ENCODE assay signal across 18 cellular contexts in the genomic region with DNA sequence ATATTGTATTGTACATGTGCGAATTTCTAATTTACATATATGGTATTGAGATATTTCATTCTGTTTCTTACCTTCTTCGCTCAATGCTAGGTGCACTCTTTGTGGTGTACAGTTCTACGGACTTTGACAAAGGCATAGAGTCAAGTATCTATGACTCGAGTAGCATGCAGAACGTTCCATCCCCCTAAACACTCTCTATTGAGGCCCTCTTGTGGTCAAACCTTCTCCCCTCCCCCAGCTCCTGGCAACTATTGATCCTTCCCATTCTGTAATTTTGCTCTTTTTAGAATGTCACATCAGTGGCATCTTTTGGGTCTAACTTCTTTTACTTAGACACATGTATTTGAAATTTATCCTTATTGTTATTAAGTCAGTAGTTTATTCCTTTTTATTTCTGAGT. TPM values are rescaled to one million over a fixed set of nuclear protein-coding genes. Genes with fewer than 3 reads are reported as not detected.
DNase-seq lines count a peak whose midpoint lies in the region; ATAC-seq, FAIRE-seq and TF ChIP-seq lines count a peak whose summit lies in the region.
"Had no signal": no experiment of that assay in that cellular context is flagged by ENCODE, and none has a peak within 500 bp of the region (broad histone marks: within the 10 kb centered on the region; RNA-seq: fewer than 3 reads in every experiment).

No MANE protein-coding gene starts in this region.

- no peak for TF ChIP-seq POLR2A in K562 (conservative IDR thresholded peaks at IDR 0.05)
- TF ChIP-seq POLR2A in adrenal gland (IDR thresholded peaks at IDR 0.05) = no peak

- FAIRE-seq in K562 (lab: Jason Lieb, UNC) = no peak

- intact Hi-C loops in K562 (cut with micrococcal nuclease) = no loop called here
- intact Hi-C loops in adrenal gland (cut with DNase I) = no loop called here

- no peaks in the 10 kb centered on the region for H3K9me3 Mint-ChIP-seq in activated naive CD8-positive, alpha-beta T cell (ENCODE audit: low read depth)
- peaks cover 14% of the 10 kb centered on the region for H3K9me3 Mint-ChIP-seq in activated naive CD8-positive, alpha-beta T cell treated with anti-CD3 and anti-CD28 coated beads, Interleukin-2, amount 50 U/mL, for 24 hours
- H3K9me3 Mint-ChIP-seq in progenitor cell of endocrine pancreas (ENCODE audit: low read depth) = peaks cover 8% of the 10 kb centered on the region
- H3K9me3 Mint-ChIP-seq: effector memory CD8-positive, alpha-beta T cell had no signal

- no peak overlapping the region for H3K27ac ChIP-seq in K562 (ENCODE audit: extremely low read depth, low read depth, low read length)
- no peak overlapping the region for H3K27ac ChIP-seq in adrenal gland
- H3K27ac ChIP-seq: sigmoid colon, SJSA1 had no signal

- 6% methylated on average over 5 of the region's 5 CpGs for WGBS in K562 (ENCODE audit: insufficient coverage, low coverage, missing lambda C conversion rate)
- 53 to 58% (median 56%) methylated on average over 5 of the region's 5 CpGs for WGBS in adrenal gland, 4 donors

- TF ChIP-seq RAD21 in K562 (CRISPR knock-in tag; conservative IDR thresholded peaks at IDR 0.05 in 1 of 2, IDR thresholded peaks at IDR 0.05 in 1 of 2) = peak in 1 of 2 experiments; percentile 36; a peak in 2 of 4 replicates

- H3K9me3 ChIP-seq in K562 (replicated peaks; ENCODE audit: control insufficient read depth, insufficient read depth, low read depth, low read length) (no peaks in the 10 kb centered on the region), adrenal gland (replicated peaks in 1 of 3) (no peaks in the 10 kb centered on the region)

- H3K4me2 ChIP-seq in K562 (ENCODE audit: insufficient read depth, low read length) = no peak overlapping the region

- no peak for ATAC-seq in activated naive CD8-positive, alpha-beta T cell treated with anti-CD3 and anti-CD28 coated beads, Interleukin-2, amount 50 U/mL, for 24 hours
- ATAC-seq in K562 = peak; percentile 51; the same call in 2 of the 3 replicates
- ATAC-seq: activated T-cell treated with anti-CD3 and anti-CD28 coated beads, Interleukin-2, amount 50 U/mL, for 72 hours; effector memory CD8-positive, alpha-beta T cell; left lobe of liver; naive thymus-derived CD4-positive, alpha-beta T cell had no signal

- TF ChIP-seq CTCF in LNCAP (IDR thresholded peaks at IDR 0.05) (peak; percentile 24; the same call in 1 of the 2 replicates), K562 (IDR thresholded peaks at IDR 0.05 in 2 of 3, conservative IDR thresholded peaks at IDR 0.05 in 1 of 3; ENCODE audit: insufficient read depth in 2 of 3, low read depth in 1 of 3, low read length in 3 of 3) (peak; percentile 15 to 37 (median 36); a peak in 3 of 6 replicates), progenitor cell of endocrine pancreas (IDR thresholded peaks at IDR 0.05; ENCODE audit: unreplicated experiment) (peak; percentile 18), adrenal gland (IDR thresholded peaks at IDR 0.05) (no peak)

- no peaks in the 10 kb centered on the region for H3K79me2 ChIP-seq in K562 (ENCODE audit: control insufficient read depth, insufficient read depth, low read length)

- POLR2A ChIA-PET in K562 (lab: Yijun Ruan, JAX) = interaction anchor here (1.0 to 1.7 kb wide), 2 partner anchors 9 to 15 kb away, joined by 3 to 4 read pairs; no protein-coding TSS in a partner anchor

- no peaks in the 10 kb centered on the region for H4K20me1 ChIP-seq in K562 (replicated peaks; ENCODE audit: control insufficient read depth, insufficient read depth, low read length)

- H3K4me3 ChIP-seq in K562 (no peak overlapping the region), adrenal gland (no peak overlapping the region)
- H3K4me3 ChIP-seq: sigmoid colon, SJSA1 had no signal

- in situ Hi-C loops in K562 (cut with MboI) = no loop called here

- peaks cover 17% of the 10 kb centered on the region for H3K36me3 Mint-ChIP-seq in activated naive CD8-positive, alpha-beta T cell
- peaks cover 8% of the 10 kb centered on the region for H3K36me3 Mint-ChIP-seq in activated naive CD8-positive, alpha-beta T cell treated with anti-CD3 and anti-CD28 coated beads, Interleukin-2, amount 50 U/mL, for 24 hours (ENCODE audit: low read depth)
- H3K36me3 Mint-ChIP-seq in progenitor cell of endocrine pancreas (ENCODE audit: insufficient read depth) = no peaks in the 10 kb centered on the region

- H3K27me3 Mint-ChIP-seq in activated naive CD8-positive, alpha-beta T cell = no peaks in the 10 kb centered on the region
- no peaks in the 10 kb centered on the region for H3K27me3 Mint-ChIP-seq in activated naive CD8-positive, alpha-beta T cell treated with anti-CD3 and anti-CD28 coated beads, Interleukin-2, amount 50 U/mL, for 24 hours
- peaks cover 6% of the 10 kb centered on the region for H3K27me3 Mint-ChIP-seq in progenitor cell of endocrine pancreas
- H3K27me3 Mint-ChIP-seq: effector memory CD8-positive, alpha-beta T cell; naive thymus-derived CD4-positive, alpha-beta T cell had no signal

- no peaks in the 10 kb centered on the region for H3K36me3 ChIP-seq in K562 (ENCODE audit: control insufficient read depth, insufficient read depth, low read length)
- H3K36me3 ChIP-seq in adrenal gland (replicated peaks in 1 of 2) = no peaks in the 10 kb centered on the region
- H3K36me3 ChIP-seq: sigmoid colon, SJSA1 had no signal

- CTCF ChIA-PET in K562 (lab: Yijun Ruan, JAX; ENCODE audit: low intra/inter-chr PET ratio) = no interaction called here

- H2AFZ ChIP-seq in K562 (ENCODE audit: low read depth, low read length) = no peak overlapping the region

- no peak for DNase-seq in activated naive CD8-positive, alpha-beta T cell treated with anti-CD3 and anti-CD28 coated beads, Interleukin-2, amount 50 U/mL, for 24 hours
- DNase-seq in K562 (ENCODE audit: extremely low read depth in 1 of 4, low spot score in 3 of 4) = peak in 2 of 4 experiments; percentile 21 to 22
- no peak for DNase-seq in progenitor cell of endocrine pancreas (ENCODE audit: low spot score, unreplicated experiment)
- DNase-seq in adrenal gland = no peak
- no peak for DNase-seq in activated CD4-positive, alpha-beta T cell treated with anti-CD3 and anti-CD28 coated beads for 1 hour
- DNase-seq in activated gamma-delta T cell treated with Interleukin-2 at 50 U/mL for 16 hours = no peak
- DNase-seq: activated B cell treated with CpG ODN at 0.5 μM for 24 hours; activated T-cell treated with anti-CD3 and anti-CD28 coated beads, Interleukin-2, amount 50 U/mL, for 72 hours; effector memory CD8-positive, alpha-beta T cell; naive thymus-derived CD4-positive, alpha-beta T cell; NCI-H146; stimulated activated naive CD4-positive, alpha-beta T cell had no signal

- H3K4me3 Mint-ChIP-seq in activated naive CD8-positive, alpha-beta T cell = peak overlapping the region; percentile 0
- no peak overlapping the region for H3K4me3 Mint-ChIP-seq in activated naive CD8-positive, alpha-beta T cell treated with anti-CD3 and anti-CD28 coated beads, Interleukin-2, amount 50 U/mL, for 24 hours
- no peak overlapping the region for H3K4me3 Mint-ChIP-seq in progenitor cell of endocrine pancreas (ENCODE audit: low read depth)
- H3K4me3 Mint-ChIP-seq: activated B cell treated with CpG ODN at 0.5 μM for 24 hours; activated T-cell treated with anti-CD3 and anti-CD28 coated beads, Interleukin-2, amount 50 U/mL, for 72 hours; effector memory CD8-positive, alpha-beta T cell had no signal

- H3K4me1 Mint-ChIP-seq in activated naive CD8-positive, alpha-beta T cell (ENCODE audit: low read depth) = peaks cover 57% of the 10 kb centered on the region
- H3K4me1 Mint-ChIP-seq in activated naive CD8-positive, alpha-beta T cell treated with anti-CD3 and anti-CD28 coated beads, Interleukin-2, amount 50 U/mL, for 24 hours = peaks cover 57% of the 10 kb centered on the region
- no peaks in the 10 kb centered on the region for H3K4me1 Mint-ChIP-seq in progenitor cell of endocrine pancreas (ENCODE audit: low read depth)
- H3K4me1 Mint-ChIP-seq: activated B cell treated with CpG ODN at 0.5 μM for 24 hours had no signal

- peaks cover 4 to 16% of the 10 kb centered on the region in 2 experiments; a peak in 2 of 5 replicates for H3K27me3 ChIP-seq in K562 (ENCODE audit: control insufficient read depth in 2 of 2, insufficient read depth in 2 of 2, low read length in 2 of 2)
- no peaks in the 10 kb centered on the region for H3K27me3 ChIP-seq in adrenal gland
- H3K27me3 ChIP-seq: sigmoid colon had no signal

- TF ChIP-seq EP300 in K562 (IDR thresholded peaks at IDR 0.05; ENCODE audit: low read length) = no peak

- no TSS peak for BruUV-seq in K562 (replicated peaks; lab: Mats Ljungman, UMichigan)

- H3K4me1 ChIP-seq in K562 (replicated peaks in 1 of 2; ENCODE audit: control insufficient read depth in 2 of 2, insufficient read depth in 2 of 2, low read length in 2 of 2) (no peaks in the 10 kb centered on the region), adrenal gland (replicated peaks in 1 of 2) (no peaks in the 10 kb centered on the region)
- H3K4me1 ChIP-seq: sigmoid colon had no signal

- H3K9ac ChIP-seq in K562 (ENCODE audit: insufficient read depth in 1 of 2, low read depth in 2 of 2, low read length in 2 of 2) = no peak overlapping the region

- H3K9me1 ChIP-seq in K562 (ENCODE audit: control insufficient read depth, insufficient read depth, low read length) = no peaks in the 10 kb centered on the region

- peak overlapping the region; percentile 71 for H3K27ac Mint-ChIP-seq in activated naive CD8-positive, alpha-beta T cell
- H3K27ac Mint-ChIP-seq in activated naive CD8-positive, alpha-beta T cell treated with anti-CD3 and anti-CD28 coated beads, Interleukin-2, amount 50 U/mL, for 24 hours = no peak overlapping the region
- H3K27ac Mint-ChIP-seq in progenitor cell of endocrine pancreas = no peak overlapping the region
- H3K27ac Mint-ChIP-seq: activated B cell treated with CpG ODN at 0.5 μM for 24 hours; activated T-cell treated with anti-CD3 and anti-CD28 coated beads, Interleukin-2, amount 50 U/mL, for 72 hours; effector memory CD8-positive, alpha-beta T cell had no signal

RNA-seq across cellular contexts. Expression of a gene that starts 30.7 kb away (rescaled TPM):
- total RNA-seq in K562 (2011; cell fraction: chromatin; rRNA removed; ENCODE audit: low replicate concordance) = not detected in 2 replicates
- total RNA-seq in K562 (2011; cell fraction: nucleolus; rRNA removed) = not detected in 2 replicates
- not detected in 2 replicates for total RNA-seq in K562 (2011; cell fraction: nucleoplasm; rRNA removed)
- total RNA-seq in K562 (2014; rRNA removed) (not detected in 2 replicates), K562 (2014; rRNA removed; fragmentation: Illumina TruSeq; extraction: Trizol) (not detected in 2 replicates), K562 (2015; rRNA removed; fragmentation: Illumina TruSeq; extraction: Trizol) (not detected in 2 replicates), K562 (2021) (0.11 TPM in 1 of 2 replicates, not detected in the other), progenitor cell of endocrine pancreas (not detected in 2 replicates), adrenal gland (1 to 10 TPM in 5 of 8 donors, under 1 TPM in 2, not detected in 1; 0.12 to 8.5 (median 3.6) TPM)
- polyA plus RNA-seq in K562 (2011; rRNA removed) (not detected in 2 replicates), K562 (2014; fragmentation: Illumina TruSeq; extraction: Trizol) (not detected in 2 replicates), K562 (2014; fragmentation: Nextera tagmentation; extraction: Ambion mirVana) (under 1 TPM; 0.03 to 0.20 TPM), K562 (2014; rRNA removed) (not detected in 2 replicates), adrenal gland (1 to 10 TPM in 1 of 3 donors, under 1 TPM in 2; 0.64 to 1.2 (median 0.94) TPM)
- not detected in 2 replicates for polyA plus RNA-seq in K562 (2011; cell fraction: cytosol; rRNA removed)
- not detected in 2 replicates for polyA plus RNA-seq in K562 (2011; cell fraction: nucleus; rRNA removed)
- 0.03 and 0.19 TPM in 2 replicates for polyA plus RNA-seq in K562 (2012)
- not detected in 2 replicates for polyA minus RNA-seq in K562 (2011; rRNA and poly(A)+ RNA removed)
- not detected in 2 replicates for polyA minus RNA-seq in K562 (2011; cell fraction: cytosol; rRNA and poly(A)+ RNA removed)
- polyA minus RNA-seq in K562 (2011; cell fraction: nucleus; rRNA and poly(A)+ RNA removed) = not detected in 2 replicates
- total RNA-seq: activated B cell treated with CpG ODN at 0.5 μM for 24 hours, HT1080, SJSA1 had no signal

RNA-seq across cellular contexts. Expression of a gene that starts 53.0 kb away (rescaled TPM):
- 0.21 and 1.00 TPM in 2 replicates for total RNA-seq in K562 (2011; cell fraction: chromatin; rRNA removed; ENCODE audit: low replicate concordance)
- total RNA-seq in K562 (2011; cell fraction: nucleolus; rRNA removed) = 1.0 and 1.6 TPM in 2 replicates
- 0.38 and 1.0 TPM in 2 replicates for total RNA-seq in K562 (2011; cell fraction: nucleoplasm; rRNA removed)
- 0.54 and 0.69 TPM in 2 replicates for total RNA-seq in K562 (2014; rRNA removed)
- total RNA-seq in K562 (2014; rRNA removed; fragmentation: Illumina TruSeq; extraction: Trizol) = 0.18 and 0.22 TPM in 2 replicates
- total RNA-seq in K562 (2015; rRNA removed; fragmentation: Illumina TruSeq; extraction: Trizol) = 0.57 and 0.58 TPM in 2 replicates
- 0.11 and 0.27 TPM in 2 replicates for total RNA-seq in K562 (2021)
- polyA plus RNA-seq in K562 (2011; rRNA removed) = 0.08 TPM in 1 of 2 replicates, not detected in the other
- 0.18 TPM in 1 of 2 replicates, not detected in the other for polyA plus RNA-seq in K562 (2011; cell fraction: cytosol; rRNA removed)
- polyA plus RNA-seq in K562 (2011; cell fraction: nucleus; rRNA removed) = 0.08 TPM in 1 of 2 replicates, not detected in the other
- polyA plus RNA-seq in K562 (2012) = 0.60 and 1.8 TPM in 2 replicates
- 0.48 TPM in 2 replicates for polyA plus RNA-seq in K562 (2014; fragmentation: Illumina TruSeq; extraction: Trizol)
- not detected for polyA plus RNA-seq in K562 (2014; fragmentation: Nextera tagmentation; extraction: Ambion mirVana)
- 0.27 and 0.54 TPM in 2 replicates for polyA plus RNA-seq in K562 (2014; rRNA removed)
- polyA minus RNA-seq in K562 (2011; rRNA and poly(A)+ RNA removed) = 0.09 and 0.14 TPM in 2 replicates
- not detected in 2 replicates for polyA minus RNA-seq in K562 (2011; cell fraction: cytosol; rRNA and poly(A)+ RNA removed)
- not detected in 2 replicates for polyA minus RNA-seq in K562 (2011; cell fraction: nucleus; rRNA and poly(A)+ RNA removed)
- total RNA-seq in progenitor cell of endocrine pancreas = not detected in 2 replicates
- not detected for total RNA-seq in adrenal gland
- not detected for polyA plus RNA-seq in adrenal gland
- total RNA-seq: activated B cell treated with CpG ODN at 0.5 μM for 24 hours; activated T-cell treated with anti-CD3 and anti-CD28 coated beads, Interleukin-2, amount 50 U/mL, for 72 hours; HT1080; naive thymus-derived CD4-positive, alpha-beta T cell; sigmoid colon; SJSA1 had no signal
- polyA plus RNA-seq: naive thymus-derived CD4-positive, alpha-beta T cell; sigmoid colon had no signal

Comparison
In these comparisons a context has a peak if more than half of its experiments do, and no peak if none do; other contexts are left out.
1. CTCF ChIP-seq: peak in LNCAP (single experiment), K562 (3 of 3) and progenitor cell of endocrine pancreas (single experiment); none in adrenal gland (0 of 6).